ENCODE assay signal across 2 cellular contexts in the genomic region with DNA sequence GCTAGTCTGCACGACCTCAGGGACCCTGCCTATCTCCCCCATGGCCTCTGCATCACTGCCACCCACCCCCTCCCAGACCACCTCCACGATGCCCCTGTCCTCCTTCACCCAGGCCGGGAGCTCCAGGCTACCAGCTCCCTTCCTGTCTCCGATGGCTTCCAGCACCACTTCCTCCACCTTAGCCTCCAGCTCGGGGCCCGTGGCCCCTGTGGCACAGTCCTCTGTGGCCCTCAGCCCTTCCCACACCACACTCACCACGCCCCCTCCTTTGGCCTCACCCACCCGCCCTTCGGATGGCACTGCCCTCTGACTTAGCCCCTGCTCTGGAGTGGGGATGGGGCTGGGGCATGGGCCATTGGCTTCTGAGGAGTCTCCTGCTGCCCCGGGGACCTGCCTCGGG.
TF ChIP-seq lines count a peak whose summit lies in the region.

No MANE protein-coding gene starts in this region.

TF ChIP-seq in SK-N-SH, 30 proteins besides CTCF, POLR2A, EP300 and RAD21 (continued from another document):
- TF ChIP-seq, protein P1, sequence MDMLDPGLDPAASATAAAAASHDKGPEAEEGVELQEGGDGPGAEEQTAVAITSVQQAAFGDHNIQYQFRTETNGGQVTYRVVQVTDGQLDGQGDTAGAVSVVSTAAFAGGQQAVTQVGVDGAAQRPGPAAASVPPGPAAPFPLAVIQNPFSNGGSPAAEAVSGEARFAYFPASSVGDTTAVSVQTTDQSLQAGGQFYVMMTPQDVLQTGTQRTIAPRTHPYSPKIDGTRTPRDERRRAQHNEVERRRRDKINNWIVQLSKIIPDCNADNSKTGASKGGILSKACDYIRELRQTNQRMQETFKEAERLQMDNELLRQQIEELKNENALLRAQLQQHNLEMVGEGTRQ (IDR thresholded peaks at IDR 0.05; ENCODE audit: borderline replicate concordance, low read depth, low read length), result no peak
- TF ChIP-seq, protein P2, sequence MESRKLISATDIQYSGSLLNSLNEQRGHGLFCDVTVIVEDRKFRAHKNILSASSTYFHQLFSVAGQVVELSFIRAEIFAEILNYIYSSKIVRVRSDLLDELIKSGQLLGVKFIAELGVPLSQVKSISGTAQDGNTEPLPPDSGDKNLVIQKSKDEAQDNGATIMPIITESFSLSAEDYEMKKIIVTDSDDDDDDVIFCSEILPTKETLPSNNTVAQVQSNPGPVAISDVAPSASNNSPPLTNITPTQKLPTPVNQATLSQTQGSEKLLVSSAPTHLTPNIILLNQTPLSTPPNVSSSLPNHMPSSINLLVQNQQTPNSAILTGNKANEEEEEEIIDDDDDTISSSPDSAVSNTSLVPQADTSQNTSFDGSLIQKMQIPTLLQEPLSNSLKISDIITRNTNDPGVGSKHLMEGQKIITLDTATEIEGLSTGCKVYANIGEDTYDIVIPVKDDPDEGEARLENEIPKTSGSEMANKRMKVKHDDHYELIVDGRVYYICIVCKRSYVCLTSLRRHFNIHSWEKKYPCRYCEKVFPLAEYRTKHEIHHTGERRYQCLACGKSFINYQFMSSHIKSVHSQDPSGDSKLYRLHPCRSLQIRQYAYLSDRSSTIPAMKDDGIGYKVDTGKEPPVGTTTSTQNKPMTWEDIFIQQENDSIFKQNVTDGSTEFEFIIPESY (IDR thresholded peaks at IDR 0.05; ENCODE audit: borderline replicate concordance, low read depth), result no peak
- TF ChIP-seq, protein P3, sequence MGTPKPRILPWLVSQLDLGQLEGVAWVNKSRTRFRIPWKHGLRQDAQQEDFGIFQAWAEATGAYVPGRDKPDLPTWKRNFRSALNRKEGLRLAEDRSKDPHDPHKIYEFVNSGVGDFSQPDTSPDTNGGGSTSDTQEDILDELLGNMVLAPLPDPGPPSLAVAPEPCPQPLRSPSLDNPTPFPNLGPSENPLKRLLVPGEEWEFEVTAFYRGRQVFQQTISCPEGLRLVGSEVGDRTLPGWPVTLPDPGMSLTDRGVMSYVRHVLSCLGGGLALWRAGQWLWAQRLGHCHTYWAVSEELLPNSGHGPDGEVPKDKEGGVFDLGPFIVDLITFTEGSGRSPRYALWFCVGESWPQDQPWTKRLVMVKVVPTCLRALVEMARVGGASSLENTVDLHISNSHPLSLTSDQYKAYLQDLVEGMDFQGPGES (IDR thresholded peaks at IDR 0.05; ENCODE audit: low read depth, low read length), result no peak
- TF ChIP-seq CHD2 (IDR thresholded peaks at IDR 0.05; ENCODE audit: low read length, partially characterized antibody) (no peak), GABPA (IDR thresholded peaks at IDR 0.05; ENCODE audit: low read depth) (no peak), RCOR1 (IDR thresholded peaks at IDR 0.05; ENCODE audit: low read length) (no peak), JUND (IDR thresholded peaks at IDR 0.05) (no peak), NRF1 (IDR thresholded peaks at IDR 0.05; ENCODE audit: low read depth, low read length) (no peak)
- TF ChIP-seq, protein P4, sequence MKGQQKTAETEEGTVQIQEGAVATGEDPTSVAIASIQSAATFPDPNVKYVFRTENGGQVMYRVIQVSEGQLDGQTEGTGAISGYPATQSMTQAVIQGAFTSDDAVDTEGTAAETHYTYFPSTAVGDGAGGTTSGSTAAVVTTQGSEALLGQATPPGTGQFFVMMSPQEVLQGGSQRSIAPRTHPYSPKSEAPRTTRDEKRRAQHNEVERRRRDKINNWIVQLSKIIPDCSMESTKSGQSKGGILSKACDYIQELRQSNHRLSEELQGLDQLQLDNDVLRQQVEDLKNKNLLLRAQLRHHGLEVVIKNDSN (IDR thresholded peaks at IDR 0.05; ENCODE audit: borderline replicate concordance, low read depth), result no peak

TF ChIP-seq in SK-N-SH treated with all-trans-retinoic acid at 6 μM for 48 hours, 23 proteins besides CTCF, POLR2A, EP300 and RAD21:
- TF ChIP-seq, protein P5, sequence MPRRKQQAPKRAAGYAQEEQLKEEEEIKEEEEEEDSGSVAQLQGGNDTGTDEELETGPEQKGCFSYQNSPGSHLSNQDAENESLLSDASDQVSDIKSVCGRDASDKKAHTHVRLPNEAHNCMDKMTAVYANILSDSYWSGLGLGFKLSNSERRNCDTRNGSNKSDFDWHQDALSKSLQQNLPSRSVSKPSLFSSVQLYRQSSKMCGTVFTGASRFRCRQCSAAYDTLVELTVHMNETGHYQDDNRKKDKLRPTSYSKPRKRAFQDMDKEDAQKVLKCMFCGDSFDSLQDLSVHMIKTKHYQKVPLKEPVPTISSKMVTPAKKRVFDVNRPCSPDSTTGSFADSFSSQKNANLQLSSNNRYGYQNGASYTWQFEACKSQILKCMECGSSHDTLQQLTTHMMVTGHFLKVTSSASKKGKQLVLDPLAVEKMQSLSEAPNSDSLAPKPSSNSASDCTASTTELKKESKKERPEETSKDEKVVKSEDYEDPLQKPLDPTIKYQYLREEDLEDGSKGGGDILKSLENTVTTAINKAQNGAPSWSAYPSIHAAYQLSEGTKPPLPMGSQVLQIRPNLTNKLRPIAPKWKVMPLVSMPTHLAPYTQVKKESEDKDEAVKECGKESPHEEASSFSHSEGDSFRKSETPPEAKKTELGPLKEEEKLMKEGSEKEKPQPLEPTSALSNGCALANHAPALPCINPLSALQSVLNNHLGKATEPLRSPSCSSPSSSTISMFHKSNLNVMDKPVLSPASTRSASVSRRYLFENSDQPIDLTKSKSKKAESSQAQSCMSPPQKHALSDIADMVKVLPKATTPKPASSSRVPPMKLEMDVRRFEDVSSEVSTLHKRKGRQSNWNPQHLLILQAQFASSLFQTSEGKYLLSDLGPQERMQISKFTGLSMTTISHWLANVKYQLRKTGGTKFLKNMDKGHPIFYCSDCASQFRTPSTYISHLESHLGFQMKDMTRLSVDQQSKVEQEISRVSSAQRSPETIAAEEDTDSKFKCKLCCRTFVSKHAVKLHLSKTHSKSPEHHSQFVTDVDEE (CRISPR knock-in tag; IDR thresholded peaks at IDR 0.05), result no peak
TF ChIP-seq in SK-N-SH treated with all-trans-retinoic acid at 6 μM for 48 hours: peak in this region for 0.
